ENCODE assay signal across 24 cellular contexts in the genomic region with DNA sequence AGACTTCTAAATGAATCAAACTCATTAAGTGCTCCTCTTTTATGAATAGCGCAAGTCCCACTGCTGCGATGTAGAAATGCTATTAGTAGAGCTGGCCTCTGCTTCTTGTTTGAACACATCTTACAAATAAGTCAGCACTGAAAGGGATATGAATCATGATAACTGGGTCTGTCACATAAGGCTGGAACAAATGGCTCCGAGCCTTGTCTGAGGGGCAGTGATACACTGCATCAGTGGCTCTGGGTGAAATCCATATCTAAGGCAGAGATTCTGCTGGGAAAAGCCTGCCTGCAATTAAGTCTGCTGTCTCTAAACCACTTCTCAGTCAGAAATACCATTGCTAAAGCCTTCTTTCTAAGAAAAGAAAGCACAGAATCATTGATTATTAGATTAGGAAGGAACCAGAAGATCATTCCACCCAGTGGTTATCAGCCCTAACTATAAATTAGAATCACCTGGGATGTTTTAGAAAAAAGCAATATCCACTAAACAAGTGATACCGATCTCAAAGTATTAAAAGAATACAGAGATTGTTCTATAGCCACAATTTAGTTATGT.
DNase-seq lines count a peak whose midpoint lies in the region; ATAC-seq and TF ChIP-seq lines count a peak whose summit lies in the region.
"Had no signal": no experiment of that assay in that cellular context is flagged by ENCODE, and none has a peak within 500 bp of the region (broad histone marks: within the 10 kb centered on the region; RNA-seq: fewer than 3 reads in every experiment).

No MANE protein-coding gene starts in this region.

- H3K27ac Mint-ChIP-seq in nephron = peak overlapping the region in 2 of 3 experiments; percentile 25 to 76
- peak overlapping the region; percentile 8 for H3K27ac Mint-ChIP-seq in neural crest cell (ENCODE audit: unreplicated experiment)
- H3K27ac Mint-ChIP-seq: CD4-positive, alpha-beta memory T cell; CD4-positive, CD25-positive, alpha-beta regulatory T cell; CD8-positive, alpha-beta memory T cell had no signal

- H3K36me3 Mint-ChIP-seq in nephron (ENCODE audit: low read depth) = no peaks in the 10 kb centered on the region
- H3K36me3 Mint-ChIP-seq in neural crest cell (ENCODE audit: low read depth) = no peaks in the 10 kb centered on the region
- H3K36me3 Mint-ChIP-seq: CD14-positive monocyte; CD4-positive, alpha-beta memory T cell; CD4-positive, CD25-positive, alpha-beta regulatory T cell; CD8-positive, alpha-beta memory T cell had no signal

- DNase-seq in SK-N-DZ (ENCODE audit: low spot score) (peak; percentile 91), neural crest cell (ENCODE audit: low read depth, low spot score) (no peak), AG08396 (ENCODE audit: low spot score) (no peak), NCI-H748 (lab: John Stamatoyannopoulos, UW; ENCODE audit: unreplicated experiment) (no peak), NCI-H2029 (lab: John Stamatoyannopoulos, UW) (no peak)
- DNase-seq: BE2C; C1 segment of cervical spinal cord; CD4-positive, alpha-beta memory T cell; CD4-positive, CD25-positive, alpha-beta regulatory T cell; CD8-positive, alpha-beta memory T cell; COR-L47; DMS 273 treated with DMSO at 0.1 percent for 48 hours; DMS153; DMS53; DMS79; DND-41; EL; GDM1 had no signal

- peaks cover 19% of the 10 kb centered on the region for H3K4me1 Mint-ChIP-seq in nephron
- H3K4me1 Mint-ChIP-seq in neural crest cell = no peaks in the 10 kb centered on the region
- H3K4me1 Mint-ChIP-seq: CD14-positive monocyte; CD4-positive, alpha-beta memory T cell; CD4-positive, CD25-positive, alpha-beta regulatory T cell; CD8-positive, alpha-beta memory T cell had no signal

- H3K9me3 Mint-ChIP-seq in nephron (no peaks in the 10 kb centered on the region), neural crest cell (no peaks in the 10 kb centered on the region)

- H3K27me3 Mint-ChIP-seq in nephron (ENCODE audit: low read depth) = no peaks in the 10 kb centered on the region
- no peaks in the 10 kb centered on the region for H3K27me3 Mint-ChIP-seq in neural crest cell (ENCODE audit: low read depth)
- H3K27me3 Mint-ChIP-seq: CD4-positive, alpha-beta memory T cell; CD4-positive, CD25-positive, alpha-beta regulatory T cell had no signal

- no peak overlapping the region for H3K4me3 Mint-ChIP-seq in nephron
- no peak overlapping the region for H3K4me3 Mint-ChIP-seq in neural crest cell
- H3K4me3 Mint-ChIP-seq: CD14-positive monocyte; CD4-positive, alpha-beta memory T cell; CD4-positive, CD25-positive, alpha-beta regulatory T cell; CD8-positive, alpha-beta memory T cell had no signal

- no peak for TF ChIP-seq CTCF in nephron (IDR thresholded peaks at IDR 0.05; ENCODE audit: unreplicated experiment in 3 of 3)
- TF ChIP-seq CTCF in neural crest cell (conservative IDR thresholded peaks at IDR 0.05) = no peak

- ATAC-seq in SK-N-SH treated with all-trans-retinoic acid at 6 μM for 48 hours (peak; percentile 74), HG03432 (IDR thresholded peaks at IDR 0.05; ENCODE audit: unreplicated experiment) (no peak)
- ATAC-seq: A549, GM12878 had no signal

TF ChIP-seq in SK-N-SH treated with all-trans-retinoic acid at 6 μM for 48 hours, 23 proteins besides CTCF, POLR2A, EP300 and RAD21:
- TF ChIP-seq ZNF8 (CRISPR knock-in tag; IDR thresholded peaks at IDR 0.05) = 0 out of 2 replicates have a peak, but pooled peaks have one; percentile 28
- no peak for TF ChIP-seq PPARA (CRISPR knock-in tag; IDR thresholded peaks at IDR 0.05; ENCODE audit: borderline replicate concordance)
- TF ChIP-seq, protein P1, sequence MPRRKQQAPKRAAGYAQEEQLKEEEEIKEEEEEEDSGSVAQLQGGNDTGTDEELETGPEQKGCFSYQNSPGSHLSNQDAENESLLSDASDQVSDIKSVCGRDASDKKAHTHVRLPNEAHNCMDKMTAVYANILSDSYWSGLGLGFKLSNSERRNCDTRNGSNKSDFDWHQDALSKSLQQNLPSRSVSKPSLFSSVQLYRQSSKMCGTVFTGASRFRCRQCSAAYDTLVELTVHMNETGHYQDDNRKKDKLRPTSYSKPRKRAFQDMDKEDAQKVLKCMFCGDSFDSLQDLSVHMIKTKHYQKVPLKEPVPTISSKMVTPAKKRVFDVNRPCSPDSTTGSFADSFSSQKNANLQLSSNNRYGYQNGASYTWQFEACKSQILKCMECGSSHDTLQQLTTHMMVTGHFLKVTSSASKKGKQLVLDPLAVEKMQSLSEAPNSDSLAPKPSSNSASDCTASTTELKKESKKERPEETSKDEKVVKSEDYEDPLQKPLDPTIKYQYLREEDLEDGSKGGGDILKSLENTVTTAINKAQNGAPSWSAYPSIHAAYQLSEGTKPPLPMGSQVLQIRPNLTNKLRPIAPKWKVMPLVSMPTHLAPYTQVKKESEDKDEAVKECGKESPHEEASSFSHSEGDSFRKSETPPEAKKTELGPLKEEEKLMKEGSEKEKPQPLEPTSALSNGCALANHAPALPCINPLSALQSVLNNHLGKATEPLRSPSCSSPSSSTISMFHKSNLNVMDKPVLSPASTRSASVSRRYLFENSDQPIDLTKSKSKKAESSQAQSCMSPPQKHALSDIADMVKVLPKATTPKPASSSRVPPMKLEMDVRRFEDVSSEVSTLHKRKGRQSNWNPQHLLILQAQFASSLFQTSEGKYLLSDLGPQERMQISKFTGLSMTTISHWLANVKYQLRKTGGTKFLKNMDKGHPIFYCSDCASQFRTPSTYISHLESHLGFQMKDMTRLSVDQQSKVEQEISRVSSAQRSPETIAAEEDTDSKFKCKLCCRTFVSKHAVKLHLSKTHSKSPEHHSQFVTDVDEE (CRISPR knock-in tag; IDR thresholded peaks at IDR 0.05) = peak; percentile 77; the same call in 1 of the 2 replicates
- TF ChIP-seq, protein P2, sequence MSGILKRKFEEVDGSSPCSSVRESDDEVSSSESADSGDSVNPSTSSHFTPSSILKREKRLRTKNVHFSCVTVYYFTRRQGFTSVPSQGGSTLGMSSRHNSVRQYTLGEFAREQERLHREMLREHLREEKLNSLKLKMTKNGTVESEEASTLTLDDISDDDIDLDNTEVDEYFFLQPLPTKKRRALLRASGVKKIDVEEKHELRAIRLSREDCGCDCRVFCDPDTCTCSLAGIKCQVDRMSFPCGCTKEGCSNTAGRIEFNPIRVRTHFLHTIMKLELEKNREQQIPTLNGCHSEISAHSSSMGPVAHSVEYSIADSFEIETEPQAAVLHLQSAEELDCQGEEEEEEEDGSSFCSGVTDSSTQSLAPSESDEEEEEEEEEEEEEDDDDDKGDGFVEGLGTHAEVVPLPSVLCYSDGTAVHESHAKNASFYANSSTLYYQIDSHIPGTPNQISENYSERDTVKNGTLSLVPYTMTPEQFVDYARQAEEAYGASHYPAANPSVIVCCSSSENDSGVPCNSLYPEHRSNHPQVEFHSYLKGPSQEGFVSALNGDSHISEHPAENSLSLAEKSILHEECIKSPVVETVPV (CRISPR knock-in tag; IDR thresholded peaks at IDR 0.05) = peak; percentile 19; the same call in 1 of the 2 replicates
- TF ChIP-seq TOX (CRISPR knock-in tag; IDR thresholded peaks at IDR 0.05; ENCODE audit: borderline replicate concordance) = no peak
- peak; percentile 27; the same call in 1 of the 2 replicates for TF ChIP-seq ZFP3 (CRISPR knock-in tag; IDR thresholded peaks at IDR 0.05)
- 0 out of 2 replicates have a peak, but pooled peaks have one; percentile 18 for TF ChIP-seq ESRRG (CRISPR knock-in tag; IDR thresholded peaks at IDR 0.05)
- peak; percentile 96 for TF ChIP-seq ISL1 (CRISPR knock-in tag; IDR thresholded peaks at IDR 0.05)
- TF ChIP-seq, protein P3, sequence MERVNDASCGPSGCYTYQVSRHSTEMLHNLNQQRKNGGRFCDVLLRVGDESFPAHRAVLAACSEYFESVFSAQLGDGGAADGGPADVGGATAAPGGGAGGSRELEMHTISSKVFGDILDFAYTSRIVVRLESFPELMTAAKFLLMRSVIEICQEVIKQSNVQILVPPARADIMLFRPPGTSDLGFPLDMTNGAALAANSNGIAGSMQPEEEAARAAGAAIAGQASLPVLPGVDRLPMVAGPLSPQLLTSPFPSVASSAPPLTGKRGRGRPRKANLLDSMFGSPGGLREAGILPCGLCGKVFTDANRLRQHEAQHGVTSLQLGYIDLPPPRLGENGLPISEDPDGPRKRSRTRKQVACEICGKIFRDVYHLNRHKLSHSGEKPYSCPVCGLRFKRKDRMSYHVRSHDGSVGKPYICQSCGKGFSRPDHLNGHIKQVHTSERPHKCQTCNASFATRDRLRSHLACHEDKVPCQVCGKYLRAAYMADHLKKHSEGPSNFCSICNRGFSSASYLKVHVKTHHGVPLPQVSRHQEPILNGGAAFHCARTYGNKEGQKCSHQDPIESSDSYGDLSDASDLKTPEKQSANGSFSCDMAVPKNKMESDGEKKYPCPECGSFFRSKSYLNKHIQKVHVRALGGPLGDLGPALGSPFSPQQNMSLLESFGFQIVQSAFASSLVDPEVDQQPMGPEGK (CRISPR knock-in tag; IDR thresholded peaks at IDR 0.05; ENCODE audit: borderline replicate concordance) = peak; percentile 56; the same call in 1 of the 2 replicates
- no peak for TF ChIP-seq RARB (CRISPR knock-in tag; IDR thresholded peaks at IDR 0.05)
- TF ChIP-seq, protein P4, sequence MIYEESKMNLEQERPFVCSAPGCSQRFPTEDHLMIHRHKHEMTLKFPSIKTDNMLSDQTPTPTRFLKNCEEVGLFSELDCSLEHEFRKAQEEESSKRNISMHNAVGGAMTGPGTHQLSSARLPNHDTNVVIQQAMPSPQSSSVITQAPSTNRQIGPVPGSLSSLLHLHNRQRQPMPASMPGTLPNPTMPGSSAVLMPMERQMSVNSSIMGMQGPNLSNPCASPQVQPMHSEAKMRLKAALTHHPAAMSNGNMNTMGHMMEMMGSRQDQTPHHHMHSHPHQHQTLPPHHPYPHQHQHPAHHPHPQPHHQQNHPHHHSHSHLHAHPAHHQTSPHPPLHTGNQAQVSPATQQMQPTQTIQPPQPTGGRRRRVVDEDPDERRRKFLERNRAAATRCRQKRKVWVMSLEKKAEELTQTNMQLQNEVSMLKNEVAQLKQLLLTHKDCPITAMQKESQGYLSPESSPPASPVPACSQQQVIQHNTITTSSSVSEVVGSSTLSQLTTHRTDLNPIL (CRISPR knock-in tag; IDR thresholded peaks at IDR 0.05; ENCODE audit: low read depth) = peak; percentile 39; the same call in 1 of the 2 replicates
- TF ChIP-seq TCF4 (CRISPR knock-in tag; IDR thresholded peaks at IDR 0.05; ENCODE audit: borderline replicate concordance) = peak; percentile 38; the same call in 1 of the 2 replicates
- TF ChIP-seq ZC3H10 (CRISPR knock-in tag; IDR thresholded peaks at IDR 0.05) = peak; percentile 78; the same call in 1 of the 2 replicates
- TF ChIP-seq GLIS3 (CRISPR knock-in tag; IDR thresholded peaks at IDR 0.05) = peak; percentile 81
- TF ChIP-seq ZNF70 (CRISPR knock-in tag; IDR thresholded peaks at IDR 0.05) = no peak
- TF ChIP-seq SNAI2 (CRISPR knock-in tag; IDR thresholded peaks at IDR 0.05) = no peak
